In the genomic region with DNA sequence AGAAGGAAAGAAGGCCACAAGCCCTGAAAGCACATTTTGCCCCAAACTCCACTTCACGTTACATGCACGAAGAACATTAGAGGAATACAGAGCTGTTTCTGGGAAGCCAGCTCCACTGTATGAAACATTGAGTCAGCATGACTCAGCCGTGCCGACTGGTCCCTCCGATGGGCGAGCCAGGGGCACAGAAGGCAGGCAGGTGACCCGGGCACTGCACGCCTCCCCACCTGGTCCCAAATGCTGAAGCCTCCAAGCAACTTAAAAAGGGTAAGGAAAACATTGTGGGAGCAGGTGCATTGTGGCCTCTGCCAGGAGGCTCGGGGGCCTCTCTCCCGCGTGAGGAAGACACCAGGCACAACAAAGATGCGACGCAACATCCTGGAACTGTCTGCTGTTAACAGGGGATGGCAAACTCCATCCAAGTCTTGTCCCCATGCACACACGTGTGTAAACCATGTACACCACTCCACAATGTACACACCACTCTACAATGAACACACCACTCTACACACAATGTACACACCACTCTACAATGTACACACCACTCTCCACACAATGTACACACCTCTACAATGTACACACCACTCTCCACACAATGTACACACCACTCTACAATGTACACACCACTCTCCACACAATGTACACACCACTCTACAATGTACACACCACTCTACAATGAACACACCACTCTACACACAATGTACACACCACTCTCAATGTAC, we compare ENCODE assay signal across 8 cellular contexts.
DNase-seq lines count a peak whose midpoint lies in the region; ATAC-seq, FAIRE-seq and TF ChIP-seq lines count a peak whose summit lies in the region.
"Not testable (repeated sequence)": the region's sequence is repeated elsewhere in the genome, so short reads cannot be mapped to it uniquely, and the experiment has no call there.

No MANE protein-coding gene starts in this region.

- CTCF ChIA-PET in Panc1 (lab: Charles Lee) = not testable (repeated sequence)
- CTCF ChIA-PET in activated CD4-positive, alpha-beta memory T cell treated with anti-CD3 and anti-CD28 coated beads for 36 hours (lab: Charles Lee) = interaction anchor here (1.2 kb wide), 2 partner anchors 8 to 14 kb away, joined by 3 to 4 read pairs; no protein-coding TSS in a partner anchor

- intact Hi-C loops in Panc1 (cut with micrococcal nuclease; ENCODE audit: unreplicated experiment) = not testable (repeated sequence)
- intact Hi-C loops in activated CD4-positive, alpha-beta memory T cell treated with anti-CD3 and anti-CD28 coated beads for 36 hours (cut with micrococcal nuclease) = loop anchor here (10.0 kb wide), 1 partner anchor 344 kb away; no protein-coding TSS in a partner anchor
- intact Hi-C loops in heart left ventricle (cut with DNase I) = loop anchor here in 1 of 10 donors (10.0 kb wide), 1 partner anchor 114 kb away; no protein-coding TSS in a partner anchor

- in situ Hi-C loops in Panc1 (cut with HindIII; ENCODE audit: low pct_unique_long_range_greater_than_20kb, low sequenced_read_pairs) = not testable (repeated sequence)

- POLR2A ChIA-PET in Panc1 (lab: Charles Lee) = not testable (repeated sequence)
- POLR2A ChIA-PET in activated CD4-positive, alpha-beta memory T cell treated with anti-CD3 and anti-CD28 coated beads for 36 hours (lab: Charles Lee) = interaction anchor here (1.0 kb wide), 1 partner anchor 15 kb away, joined by 3 read pairs; no protein-coding TSS in a partner anchor

- H3K27me3 ChIP-seq in Panc1 (ENCODE audit: control insufficient read depth, insufficient read depth, low read length); bronchial epithelial cell (ENCODE audit: control insufficient read depth, insufficient read depth, low read length); heart left ventricle: not testable (repeated sequence)

- H3K27me3 Mint-ChIP-seq in activated CD4-positive, alpha-beta memory T cell treated with anti-CD3 and anti-CD28 coated beads for 36 hours = not testable (repeated sequence)

- not testable (repeated sequence) for H3K27ac Mint-ChIP-seq in activated CD4-positive, alpha-beta memory T cell treated with anti-CD3 and anti-CD28 coated beads for 36 hours

- not testable (repeated sequence) for TF ChIP-seq POLR2A in heart left ventricle (IDR thresholded peaks at IDR 0.05)

- H3K36me3 Mint-ChIP-seq in activated CD4-positive, alpha-beta memory T cell treated with anti-CD3 and anti-CD28 coated beads for 36 hours = not testable (repeated sequence)

- TF ChIP-seq CTCF in Panc1 (IDR thresholded peaks at IDR 0.05); bronchial epithelial cell (IDR thresholded peaks at IDR 0.05; ENCODE audit: insufficient read depth, low read length, severe bottlenecking); heart left ventricle (IDR thresholded peaks at IDR 0.05); omental fat pad (IDR thresholded peaks at IDR 0.05): not testable (repeated sequence)

- H3K4me3 Mint-ChIP-seq in activated CD4-positive, alpha-beta memory T cell treated with anti-CD3 and anti-CD28 coated beads for 36 hours = not testable (repeated sequence)

- BruUV-seq in Panc1 (replicated peaks; lab: Mats Ljungman, UMichigan) = not testable (repeated sequence)

- H3K36me3 ChIP-seq in Panc1 (ENCODE audit: control insufficient read depth, insufficient read depth, low read length); bronchial epithelial cell (ENCODE audit: control insufficient read depth, insufficient read depth, low read length); heart left ventricle: not testable (repeated sequence)

- not testable (repeated sequence) for FAIRE-seq in bronchial epithelial cell (lab: Jason Lieb, UNC)

- DNase-seq in AG20443 (ENCODE audit: low spot score) = peak; percentile 78
- peak; percentile 65 for DNase-seq in HS-5 (ENCODE audit: low read depth)
- DNase-seq in Panc1 (ENCODE audit: low read depth, low spot score) = peak; percentile 35
- DNase-seq in activated CD4-positive, alpha-beta memory T cell treated with anti-CD3 and anti-CD28 coated beads for 36 hours = peak; percentile 80
- peak; percentile 67 for DNase-seq in bronchial epithelial cell (ENCODE audit: low read depth)
- DNase-seq in heart left ventricle = peak in 3 of 5 donors; percentile 30 to 65 (median 51)
- DNase-seq in omental fat pad (ENCODE audit: low spot score) = not testable (repeated sequence)
- peak; percentile 66 for DNase-seq in superior temporal gyrus (ENCODE audit: extremely low spot score)

- peaks cover 33% of the 10 kb centered on the region for H3K4me1 Mint-ChIP-seq in activated CD4-positive, alpha-beta memory T cell treated with anti-CD3 and anti-CD28 coated beads for 36 hours (ENCODE audit: low read depth)

- not testable (repeated sequence) for H3K4me3 ChIP-seq in Panc1 (ENCODE audit: low read depth in 2 of 2, low read length in 2 of 2); bronchial epithelial cell (ENCODE audit: low read depth, low read length); heart left ventricle

- WGBS in heart left ventricle, 4 donors = 70 to 75% (median 73%) methylated on average over 14 of the region's 14 CpGs

- ATAC-seq in Panc1 (peak; percentile 83), heart left ventricle (peak in 3 of 4 donors; percentile 25 to 41 (median 35)), omental fat pad (ENCODE audit: low FRiP score) (peak; percentile 63)

- H3K9me3 ChIP-seq in Panc1 (ENCODE audit: control insufficient read depth, insufficient read depth, low read depth, low read length); heart left ventricle: not testable (repeated sequence)

- H3K27ac ChIP-seq in Panc1 (ENCODE audit: low read length) = peak overlapping the region; percentile 77; the same call in 1 of the 2 replicates
- H3K27ac ChIP-seq in heart left ventricle = peak overlapping the region in 6 of 12 donors; percentile 17 to 86 (median 54)

- peaks cover 25% of the 10 kb centered on the region for H3K4me1 ChIP-seq in Panc1 (ENCODE audit: control insufficient read depth, insufficient read depth, low read length)
- H3K4me1 ChIP-seq in heart left ventricle = peaks cover 0 to 65% (median 42%) of the 10 kb centered on the region in 12 donors

- H3K9me3 Mint-ChIP-seq in activated CD4-positive, alpha-beta memory T cell treated with anti-CD3 and anti-CD28 coated beads for 36 hours = not testable (repeated sequence)
